Comparison of ENCODE assay signal across 1 cellular context in genomic region chr10:131981429-131982184, GRCh38.
A peak's percentile ranks its signal among the peaks of the same experiment; 100 is the strongest.
TF ChIP-seq lines count a peak whose summit lies in the region.

TSS of gene BNIP3 (minus strand) at chr10:131981923. CDS start at chr10:131981806, 117 bp downstream.

TF ChIP-seq in HepG2, 621 proteins besides CTCF, POLR2A, EP300 and RAD21 (continued from another document and continues in another):
- TF ChIP-seq ZNF646 (CRISPR knock-in tag; IDR thresholded peaks at IDR 0.05) (no peak), ZNF234 (CRISPR knock-in tag; conservative IDR thresholded peaks at IDR 0.05) (0 out of 2 replicates have a peak, but pooled peaks have one; percentile 43), FOXJ3 (CRISPR knock-in tag; IDR thresholded peaks at IDR 0.05; ENCODE audit: borderline replicate concordance) (no peak), ZNF160 (CRISPR knock-in tag; IDR thresholded peaks at IDR 0.05) (peak; percentile 69; the same call in 1 of the 2 replicates), SRSF9 (IDR thresholded peaks at IDR 0.05; ENCODE audit: borderline replicate concordance, insufficient read depth, low read depth, low read length, poor library complexity, severe bottlenecking) (no peak), ARNT2 (CRISPR knock-in tag; IDR thresholded peaks at IDR 0.05; ENCODE audit: low read depth) (peak; percentile 98), ZBTB43 (CRISPR knock-in tag; conservative IDR thresholded peaks at IDR 0.05) (peak; percentile 78), ZNF598 (CRISPR knock-in tag; IDR thresholded peaks at IDR 0.05; ENCODE audit: borderline replicate concordance) (no peak), ZNF468 (CRISPR knock-in tag; IDR thresholded peaks at IDR 0.05) (peak; percentile 25; the same call in 1 of the 2 replicates), ZNF260 (CRISPR knock-in tag; IDR thresholded peaks at IDR 0.05; ENCODE audit: borderline replicate concordance, low read depth) (no peak), ZNF275 (CRISPR knock-in tag; IDR thresholded peaks at IDR 0.05; ENCODE audit: borderline replicate concordance) (peak; percentile 39; the same call in 1 of the 2 replicates), ETS1 (CRISPR knock-in tag; IDR thresholded peaks at IDR 0.05) (peak; percentile 36; the same call in 1 of the 2 replicates), TMF1 (CRISPR knock-in tag; IDR thresholded peaks at IDR 0.05; ENCODE audit: low read depth) (peak; percentile 21; the same call in 1 of the 2 replicates), ZNF431 (CRISPR knock-in tag; IDR thresholded peaks at IDR 0.05; ENCODE audit: borderline replicate concordance, low read depth) (peak; percentile 85), ATF2 (CRISPR knock-in tag; IDR thresholded peaks at IDR 0.05) (peak; percentile 40; the same call in 1 of the 2 replicates), MXD4 (CRISPR knock-in tag; IDR thresholded peaks at IDR 0.05) (peak; percentile 23; the same call in 1 of the 2 replicates), ZNF142 (CRISPR knock-in tag; IDR thresholded peaks at IDR 0.05) (peak; percentile 73), ERF (CRISPR knock-in tag; IDR thresholded peaks at IDR 0.05) (peak; percentile 72; the same call in 1 of the 2 replicates), ARHGAP35 (CRISPR knock-in tag; IDR thresholded peaks at IDR 0.05; ENCODE audit: borderline replicate concordance) (peak; percentile 97), HNRNPLL (IDR thresholded peaks at IDR 0.05; ENCODE audit: low read depth, low read length, poor library complexity, severe bottlenecking) (peak; percentile 65), MYC (CRISPR knock-in tag; IDR thresholded peaks at IDR 0.05; ENCODE audit: borderline replicate concordance) (peak; percentile 74), BORCS8-MEF2B (CRISPR knock-in tag; IDR thresholded peaks at IDR 0.05) (peak; percentile 53; the same call in 1 of the 2 replicates), POGK (CRISPR knock-in tag; conservative IDR thresholded peaks at IDR 0.05) (peak; percentile 85), ZNF780A (CRISPR knock-in tag; IDR thresholded peaks at IDR 0.05) (peak; percentile 74; the same call in 1 of the 2 replicates), RXRB (CRISPR knock-in tag; IDR thresholded peaks at IDR 0.05; ENCODE audit: borderline replicate concordance) (peak; percentile 45), HOXA3 (CRISPR knock-in tag; IDR thresholded peaks at IDR 0.05) (peak; percentile 70; the same call in 1 of the 2 replicates), PAF1 (CRISPR knock-in tag; IDR thresholded peaks at IDR 0.05) (no peak), ZNF558 (CRISPR knock-in tag; IDR thresholded peaks at IDR 0.05; ENCODE audit: borderline replicate concordance) (peak; percentile 63; the same call in 1 of the 2 replicates), ZNF687 (CRISPR knock-in tag; IDR thresholded peaks at IDR 0.05) (peak; percentile 83), RARA (CRISPR knock-in tag; IDR thresholded peaks at IDR 0.05) (peak; percentile 54; the same call in 1 of the 2 replicates)
